ENCODE assay signal across 27 cellular contexts in genomic region chr19:31693870-31694269, GRCh38.
"Had no signal": no experiment of that assay in that cellular context is flagged by ENCODE, and none has a peak within 500 bp of the region (broad histone marks: within the 10 kb centered on the region; RNA-seq: fewer than 3 reads in every experiment).

No MANE protein-coding gene starts in this region.

- H3K36me3 Mint-ChIP-seq: naive B cell; natural killer cell; stimulated activated naive B cell treated with anti-CD40 and anti-IgM and Interleukin-4, amounts not matched to agents 10 μg/mL and 1 μg/mL and 100 μg/mL, for 72 hours had no signal

- H3K27me3 Mint-ChIP-seq: naive B cell; stimulated activated naive B cell treated with anti-CD40 and anti-IgM and Interleukin-4, amounts not matched to agents 10 μg/mL and 1 μg/mL and 100 μg/mL, for 72 hours had no signal

- H3K4me1 Mint-ChIP-seq: naive B cell; stimulated activated naive B cell treated with anti-CD40 and anti-IgM and Interleukin-4, amounts not matched to agents 10 μg/mL and 1 μg/mL and 100 μg/mL, for 72 hours had no signal

- H3K27ac Mint-ChIP-seq: naive B cell; natural killer cell; nephron progenitor cell; progenitor cell of endocrine pancreas; stimulated activated naive B cell treated with anti-CD40 and anti-IgM and Interleukin-4, amounts not matched to agents 10 μg/mL and 1 μg/mL and 100 μg/mL, for 72 hours had no signal

- H3K4me3 Mint-ChIP-seq: mesothelial cell of epicardium; natural killer cell; nephron progenitor cell; stimulated activated naive B cell treated with anti-CD40 and anti-IgM and Interleukin-4, amounts not matched to agents 10 μg/mL and 1 μg/mL and 100 μg/mL, for 72 hours had no signal

- DNase-seq: hippocampal formation; kidney; left colon; left lung; mesendoderm; naive B cell; natural killer cell; nephron progenitor cell; occipital lobe; ovary; right cardiac atrium; stimulated activated CD4-positive, alpha-beta T cell treated with anti-CD3 and anti-CD28 coated beads, Interleukin-12 subunit alpha, Interleukin-12 subunit beta, amount 100 ng/mL, for 4 hours; stimulated activated CD4-positive, alpha-beta T cell treated with anti-CD3 and anti-CD28 coated beads, Interleukin-15, amount 100 ng/mL, for 24 hours; stimulated activated CD4-positive, alpha-beta T cell treated with anti-CD3 and anti-CD28 coated beads, Interleukin-2, amount 100 ng/mL, for 24 hours; stimulated activated CD4-positive, alpha-beta T cell treated with anti-CD3 and anti-CD28 coated beads, Interleukin-4, amount 100 ng/mL, for 1 hour; stimulated activated naive B cell treated with anti-CD40 and anti-IgM and Interleukin-4, amounts not matched to agents 10 μg/mL and 1 μg/mL and 100 μg/mL, for 72 hours; stimulated activated naive CD8-positive, alpha-beta T cell treated with anti-CD3 and anti-CD28 coated beads, Interleukin-15, Interleukin-2, amounts not matched to agents 100 U/mL and 50 U/mL, for 24 hours; stomach; testis; thyroid gland; transverse colon; upper lobe of left lung had no signal

- H3K4me1 ChIP-seq: left lung, stomach, testis, thyroid gland, transverse colon, upper lobe of left lung had no signal

- H3K27ac ChIP-seq: left lung, neutrophil, ovary, skin epidermis, stomach, testis, thyroid gland, transverse colon, upper lobe of left lung had no signal

- H3K36me3 ChIP-seq: left lung, neutrophil, ovary, stomach, thyroid gland, transverse colon, upper lobe of left lung had no signal

- H3K9me3 ChIP-seq: left lung, neutrophil, ovary, testis, thyroid gland, transverse colon, upper lobe of left lung had no signal

- H3K4me3 ChIP-seq: left lung, lung, ovary, skin epidermis, stomach, testis, thyroid gland, transverse colon, upper lobe of left lung had no signal

- H3K9me3 Mint-ChIP-seq: natural killer cell, nephron progenitor cell had no signal

- H3K27me3 ChIP-seq: left lung, neutrophil, ovary, stomach, testis, thyroid gland, transverse colon, upper lobe of left lung had no signal
